In genomic region chr1:97174039-97174704, GRCh38 we compare ENCODE assay signal across 28 cellular contexts.
DNase-seq lines count a peak whose midpoint lies in the region; ATAC-seq and TF ChIP-seq lines count a peak whose summit lies in the region.
"Had no signal": no experiment of that assay in that cellular context is flagged by ENCODE, and none has a peak within 500 bp of the region (broad histone marks: within the 10 kb centered on the region; RNA-seq: fewer than 3 reads in every experiment).

No MANE protein-coding gene starts in this region.

- TF ChIP-seq CTCF in endodermal cell (conservative IDR thresholded peaks at IDR 0.05), result no peak

- no peak overlapping the region for H3K4me3 Mint-ChIP-seq in endodermal cell
- H3K4me3 Mint-ChIP-seq: activated CD4-positive, alpha-beta memory T cell treated with anti-CD3 and anti-CD28 coated beads for 36 hours; central memory CD8-positive, alpha-beta T cell; memory B cell; naive B cell; stimulated activated naive B cell treated with anti-CD40 and anti-IgM and Interleukin-4, amounts not matched to agents 10 μg/mL and 1 μg/mL and 100 μg/mL, for 72 hours; T-helper 1 cell treated with Interleukin-12 subunit alpha and Interleukin-12 subunit beta and Interleukin-4 antibody, amounts not matched to agents 30 μg/mL and 1 μg/mL, for 36 hours had no signal

- H3K9me3 ChIP-seq in neuronal stem cell (replicated peaks in 1 of 2; ENCODE audit: control insufficient read depth in 2 of 2, insufficient read depth in 1 of 2, low read depth in 1 of 2, low read length in 2 of 2) (no peaks in the 10 kb centered on the region), endodermal cell (ENCODE audit: control insufficient read depth, low read length) (no peaks in the 10 kb centered on the region)
- H3K9me3 ChIP-seq: ovary, sigmoid colon, tibial artery had no signal

- no peak overlapping the region for H2BK15ac ChIP-seq in neuronal stem cell (ENCODE audit: low read length)

- H3K4me3 ChIP-seq in neuronal stem cell (ENCODE audit: low read length in 2 of 2), result peak overlapping the region in 1 of 2 donors; percentile 16
- H3K4me3 ChIP-seq in endodermal cell (ENCODE audit: low read length), result no peak overlapping the region
- H3K4me3 ChIP-seq: ovary, sigmoid colon, tibial artery had no signal

- no peak overlapping the region for H2AFZ ChIP-seq in neuronal stem cell (ENCODE audit: low read length)

- H3K14ac ChIP-seq in neuronal stem cell (ENCODE audit: low read length), result no peak overlapping the region

- peak; percentile 52 for DNase-seq in DMS79 treated with DMSO at 0.1 percent for 48 hours (lab: John Stamatoyannopoulos, UW)
- DNase-seq in M059J (ENCODE audit: low read depth), result peak; percentile 85
- peak; percentile 33 for DNase-seq in astrocyte of the hippocampus (ENCODE audit: low read depth, low spot score)
- no peak for DNase-seq in neuronal stem cell (ENCODE audit: low spot score)
- no peak for DNase-seq in amygdala (lab: John Stamatoyannopoulos, UW)
- DNase-seq in endodermal cell, result no peak
- DNase-seq: activated CD4-positive, alpha-beta memory T cell treated with anti-CD3 and anti-CD28 coated beads for 36 hours; activated naive CD4-positive, alpha-beta T cell treated with Interleukin-2 at 50 U/mL for 16 hours; anterior cingulate cortex; Calu3; effector CD8-positive, alpha-beta T cell; hippocampal formation; MV-4-11; naive B cell; NCI-H2029; NCI-H510A; ovary; SHP77; sigmoid colon; stimulated activated naive B cell treated with anti-CD40 and anti-IgM and Interleukin-4, amounts not matched to agents 10 μg/mL and 1 μg/mL and 100 μg/mL, for 72 hours; tibial artery; WERI-Rb-1 had no signal

- H3K18ac ChIP-seq in neuronal stem cell (ENCODE audit: low read length), result peak overlapping the region; percentile 54

- no peaks in the 10 kb centered on the region for H3K36me3 Mint-ChIP-seq in endodermal cell (ENCODE audit: low read depth)
- H3K36me3 Mint-ChIP-seq: memory B cell, naive B cell had no signal

- no peaks in the 10 kb centered on the region for H3K4me1 Mint-ChIP-seq in endodermal cell
- H3K4me1 Mint-ChIP-seq: central memory CD8-positive, alpha-beta T cell; memory B cell; stimulated activated naive B cell treated with anti-CD40 and anti-IgM and Interleukin-4, amounts not matched to agents 10 μg/mL and 1 μg/mL and 100 μg/mL, for 72 hours had no signal

- H2BK120ac ChIP-seq in neuronal stem cell (ENCODE audit: low read depth, low read length), result no peak overlapping the region

- no peaks in the 10 kb centered on the region for H3K9me3 Mint-ChIP-seq in endodermal cell
- H3K9me3 Mint-ChIP-seq: activated CD4-positive, alpha-beta memory T cell treated with anti-CD3 and anti-CD28 coated beads for 36 hours; central memory CD8-positive, alpha-beta T cell; memory B cell; stimulated activated naive B cell treated with anti-CD40 and anti-IgM and Interleukin-4, amounts not matched to agents 10 μg/mL and 1 μg/mL and 100 μg/mL, for 72 hours; T-helper 1 cell treated with Interleukin-12 subunit alpha and Interleukin-12 subunit beta and Interleukin-4 antibody, amounts not matched to agents 30 μg/mL and 1 μg/mL, for 36 hours had no signal

- no peak overlapping the region for H3K4ac ChIP-seq in neuronal stem cell (ENCODE audit: low read length)

- no peak overlapping the region for H2AK5ac ChIP-seq in neuronal stem cell (ENCODE audit: low read depth, low read length)

- no peaks in the 10 kb centered on the region for H3K27me3 Mint-ChIP-seq in endodermal cell (ENCODE audit: insufficient read depth)
- H3K27me3 Mint-ChIP-seq: activated CD4-positive, alpha-beta memory T cell treated with anti-CD3 and anti-CD28 coated beads for 36 hours; central memory CD8-positive, alpha-beta T cell; memory B cell; naive B cell; stimulated activated naive B cell treated with anti-CD40 and anti-IgM and Interleukin-4, amounts not matched to agents 10 μg/mL and 1 μg/mL and 100 μg/mL, for 72 hours had no signal

- H3K9ac ChIP-seq in neuronal stem cell (ENCODE audit: low read depth, low read length, poor library complexity) (no peak overlapping the region), endodermal cell (ENCODE audit: extremely low read depth, low read length, poor library complexity, severe bottlenecking) (no peak overlapping the region)

- ATAC-seq in GM19452 (IDR thresholded peaks at IDR 0.05; ENCODE audit: unreplicated experiment) (no peak), GM19023 (IDR thresholded peaks at IDR 0.05; ENCODE audit: unreplicated experiment) (no peak)
- ATAC-seq: stimulated activated naive B cell treated with anti-CD40 and anti-IgM and Interleukin-4, amounts not matched to agents 10 μg/mL and 1 μg/mL and 100 μg/mL, for 72 hours had no signal

- no peak overlapping the region for H3K4me2 ChIP-seq in neuronal stem cell (ENCODE audit: insufficient read depth, low read length, poor library complexity, severe bottlenecking)

- H3K23ac ChIP-seq in neuronal stem cell (ENCODE audit: low read depth, low read length, poor library complexity), result no peak overlapping the region

- H3K79me1 ChIP-seq in neuronal stem cell (ENCODE audit: low read depth, low read length), result no peaks in the 10 kb centered on the region

- H2BK5ac ChIP-seq in neuronal stem cell (ENCODE audit: low read length), result no peak overlapping the region

- no peak overlapping the region for H4K91ac ChIP-seq in neuronal stem cell (ENCODE audit: low read depth, low read length, poor library complexity)

- no peaks in the 10 kb centered on the region for H3K27me3 ChIP-seq in neuronal stem cell (ENCODE audit: control insufficient read depth in 3 of 3, insufficient read depth in 3 of 3, low read depth in 1 of 3, low read length in 3 of 3)
- H3K27me3 ChIP-seq in endodermal cell (ENCODE audit: control insufficient read depth, insufficient read depth, low read length, poor library complexity, severe bottlenecking), result no peaks in the 10 kb centered on the region
- H3K27me3 ChIP-seq: ovary, sigmoid colon, tibial artery had no signal

- whole genome bisulfite sequencing in neuronal stem cell (ENCODE audit: extremely low coverage in 2 of 2, insufficient read length in 2 of 2, insufficient replicate concordance in 1 of 2), 2 donors, result no CpG with 5 or more reads among the region's 4 CpGs
- WGBS in endodermal cell (ENCODE audit: insufficient coverage in 1 of 2, insufficient read length in 1 of 2), 2 experiments, result 86% methylated on average over 3 to 4 of the region's 4 CpGs

- H3K4me1 ChIP-seq in neuronal stem cell (ENCODE audit: control insufficient read depth in 2 of 2, insufficient read depth in 1 of 2, low read depth in 1 of 2, low read length in 2 of 2) (no peaks in the 10 kb centered on the region), endodermal cell (ENCODE audit: control insufficient read depth, insufficient read depth, low read length) (no peaks in the 10 kb centered on the region)
- H3K4me1 ChIP-seq: sigmoid colon, tibial artery had no signal

- H2BK12ac ChIP-seq in neuronal stem cell (ENCODE audit: low read length), result no peak overlapping the region

- H3K36me3 ChIP-seq in neuronal stem cell (replicated peaks in 1 of 2; ENCODE audit: control insufficient read depth in 2 of 2, insufficient read depth in 2 of 2, low read length in 2 of 2) (no peaks in the 10 kb centered on the region), endodermal cell (ENCODE audit: control insufficient read depth, insufficient read depth, low read length) (no peaks in the 10 kb centered on the region)
- H3K36me3 ChIP-seq: ovary, sigmoid colon, tibial artery, WERI-Rb-1 had no signal

- no peak overlapping the region for H4K8ac ChIP-seq in neuronal stem cell (ENCODE audit: low read depth, low read length)

- H3K27ac ChIP-seq in neuronal stem cell (replicated peaks; ENCODE audit: low read length), result no peak overlapping the region
- no peak overlapping the region for H3K27ac ChIP-seq in endodermal cell (ENCODE audit: low read depth, low read length)
- H3K27ac ChIP-seq: HL-60, ovary, sigmoid colon, tibial artery, WERI-Rb-1 had no signal

- H3K27ac Mint-ChIP-seq in endodermal cell, result no peak overlapping the region
- H3K27ac Mint-ChIP-seq: activated CD4-positive, alpha-beta memory T cell treated with anti-CD3 and anti-CD28 coated beads for 36 hours; memory B cell; naive B cell; stimulated activated naive B cell treated with anti-CD40 and anti-IgM and Interleukin-4, amounts not matched to agents 10 μg/mL and 1 μg/mL and 100 μg/mL, for 72 hours; T-helper 1 cell treated with Interleukin-12 subunit alpha and Interleukin-12 subunit beta and Interleukin-4 antibody, amounts not matched to agents 30 μg/mL and 1 μg/mL, for 36 hours had no signal

Comparison
In these comparisons a context has a peak if more than half of its experiments do, and no peak if none do; other contexts are left out.
1. DNase-seq: peak in DMS79 treated with DMSO at 0.1 percent for 48 hours (single experiment), M059J (single experiment) and astrocyte of the hippocampus (single experiment); none in neuronal stem cell (single experiment), amygdala (0 of 56) and endodermal cell (single experiment).